19 cellular contexts compared by ENCODE assay signal in the genomic region with DNA sequence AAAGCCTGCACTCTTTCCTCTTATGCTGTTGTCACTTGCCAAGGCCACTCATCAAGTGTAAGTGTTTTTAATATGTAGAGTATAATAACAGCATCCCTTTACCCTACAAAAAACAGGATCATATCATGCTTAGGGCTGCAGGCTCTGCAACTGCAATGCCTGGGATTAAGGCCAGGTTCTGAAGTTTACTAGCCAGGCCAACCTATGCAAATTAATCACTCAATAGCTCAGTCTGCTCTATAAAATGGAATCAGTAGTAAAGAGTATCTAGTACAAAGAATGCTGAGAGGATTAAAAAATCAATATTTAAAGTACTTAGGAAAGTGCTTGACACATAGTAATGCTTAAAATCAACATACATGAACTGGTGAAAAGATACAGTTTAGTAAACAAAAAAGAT.
DNase-seq lines count a peak whose midpoint lies in the region; ATAC-seq and TF ChIP-seq lines count a peak whose summit lies in the region.
"Had no signal": no experiment of that assay in that cellular context is flagged by ENCODE, and none has a peak within 500 bp of the region (broad histone marks: within the 10 kb centered on the region; RNA-seq: fewer than 3 reads in every experiment).

No MANE protein-coding gene starts in this region.

- H3K36me3 Mint-ChIP-seq in nephron progenitor cell (ENCODE audit: low read depth): no peaks in the 10 kb centered on the region
- H3K36me3 Mint-ChIP-seq: activated naive CD8-positive, alpha-beta T cell treated with anti-CD3 and anti-CD28 coated beads for 36 hours; CD8-positive, alpha-beta memory T cell; stimulated activated naive B cell treated with anti-CD40 and anti-IgM and Interleukin-4, amounts not matched to agents 10 μg/mL and 1 μg/mL and 100 μg/mL, for 72 hours had no signal

- no peak for TF ChIP-seq POLR2A in suprapubic skin (IDR thresholded peaks at IDR 0.05)

- no peak for ATAC-seq in HG03095 (IDR thresholded peaks at IDR 0.05; ENCODE audit: unreplicated experiment)
- ATAC-seq in GM21423 (IDR thresholded peaks at IDR 0.05; ENCODE audit: unreplicated experiment): no peak
- ATAC-seq: HepG2; stimulated activated naive B cell treated with anti-CD40 and anti-IgM and Interleukin-4, amounts not matched to agents 10 μg/mL and 1 μg/mL and 100 μg/mL, for 72 hours had no signal

- H3K27ac ChIP-seq in WERI-Rb-1 (no peak overlapping the region), suprapubic skin (no peak overlapping the region)
- H3K27ac ChIP-seq: GM23248, HL-60, thyroid gland had no signal

- H3K27me3 ChIP-seq in WERI-Rb-1 (ENCODE audit: insufficient read depth, low read depth, severe bottlenecking) (no peaks in the 10 kb centered on the region), suprapubic skin (no peaks in the 10 kb centered on the region)
- H3K27me3 ChIP-seq: thyroid gland had no signal

- DNase-seq in DMS 273 (lab: John Stamatoyannopoulos, UW; ENCODE audit: unreplicated experiment): peak; percentile 29
- DNase-seq in DMS 273 treated with DMSO at 0.1 percent for 48 hours (lab: John Stamatoyannopoulos, UW): no peak
- DNase-seq in NCI-H524 treated with DMSO at 0.1 percent for 48 hours (lab: John Stamatoyannopoulos, UW): peak; percentile 50
- peak; percentile 44 for DNase-seq in WERI-Rb-1
- DNase-seq in nephron progenitor cell: no peak
- DNase-seq in suprapubic skin (ENCODE audit: low spot score in 2 of 2): no peak
- DNase-seq: 8988T; activated naive CD8-positive, alpha-beta T cell treated with anti-CD3 and anti-CD28 coated beads for 36 hours; CD8-positive, alpha-beta memory T cell; effector CD8-positive, alpha-beta T cell; GM23248; kidney; stimulated activated CD4-positive, alpha-beta T cell treated with anti-CD3 and anti-CD28 coated beads, Interleukin-2, amount 100 ng/mL, for 24 hours; stimulated activated naive B cell treated with anti-CD40 and anti-IgM and Interleukin-4, amounts not matched to agents 10 μg/mL and 1 μg/mL and 100 μg/mL, for 72 hours; thyroid gland had no signal

- H3K4me3 Mint-ChIP-seq in nephron progenitor cell: no peak overlapping the region
- H3K4me3 Mint-ChIP-seq: activated naive CD8-positive, alpha-beta T cell treated with anti-CD3 and anti-CD28 coated beads for 36 hours; CD8-positive, alpha-beta memory T cell; stimulated activated naive B cell treated with anti-CD40 and anti-IgM and Interleukin-4, amounts not matched to agents 10 μg/mL and 1 μg/mL and 100 μg/mL, for 72 hours had no signal

- no peaks in the 10 kb centered on the region for H3K9me3 ChIP-seq in WERI-Rb-1 (ENCODE audit: severe bottlenecking)
- no peaks in the 10 kb centered on the region for H3K9me3 ChIP-seq in suprapubic skin
- H3K9me3 ChIP-seq: thyroid gland had no signal

- no peaks in the 10 kb centered on the region for H3K9me3 Mint-ChIP-seq in nephron progenitor cell
- H3K9me3 Mint-ChIP-seq: activated naive CD8-positive, alpha-beta T cell treated with anti-CD3 and anti-CD28 coated beads for 36 hours; stimulated activated naive B cell treated with anti-CD40 and anti-IgM and Interleukin-4, amounts not matched to agents 10 μg/mL and 1 μg/mL and 100 μg/mL, for 72 hours had no signal

- no peaks in the 10 kb centered on the region for H3K27me3 Mint-ChIP-seq in nephron progenitor cell (ENCODE audit: low read depth, poor library complexity)
- H3K27me3 Mint-ChIP-seq: activated naive CD8-positive, alpha-beta T cell treated with anti-CD3 and anti-CD28 coated beads for 36 hours; stimulated activated naive B cell treated with anti-CD40 and anti-IgM and Interleukin-4, amounts not matched to agents 10 μg/mL and 1 μg/mL and 100 μg/mL, for 72 hours had no signal

- TF ChIP-seq EP300 in suprapubic skin (IDR thresholded peaks at IDR 0.05): no peak

- H3K27ac Mint-ChIP-seq in nephron progenitor cell: peak overlapping the region; percentile 42
- H3K27ac Mint-ChIP-seq: activated naive CD8-positive, alpha-beta T cell treated with anti-CD3 and anti-CD28 coated beads for 36 hours; CD8-positive, alpha-beta memory T cell; stimulated activated naive B cell treated with anti-CD40 and anti-IgM and Interleukin-4, amounts not matched to agents 10 μg/mL and 1 μg/mL and 100 μg/mL, for 72 hours had no signal

- H3K4me3 ChIP-seq in WERI-Rb-1 (ENCODE audit: low read depth, low read length) (no peak overlapping the region), suprapubic skin (no peak overlapping the region)
- H3K4me3 ChIP-seq: GM23248, thyroid gland had no signal

- H3K4me1 ChIP-seq in suprapubic skin: no peaks in the 10 kb centered on the region
- H3K4me1 ChIP-seq: thyroid gland had no signal

- TF ChIP-seq CTCF in WERI-Rb-1 (IDR thresholded peaks at IDR 0.05; ENCODE audit: low read depth, low read length) (no peak), nephron progenitor cell (IDR thresholded peaks at IDR 0.05) (no peak), suprapubic skin (IDR thresholded peaks at IDR 0.05) (no peak)

- H3K36me3 ChIP-seq in WERI-Rb-1: peaks cover 8% of the 10 kb centered on the region; the same call in 1 of the 2 replicates
- no peaks in the 10 kb centered on the region for H3K36me3 ChIP-seq in suprapubic skin
- H3K36me3 ChIP-seq: thyroid gland had no signal

- H3K4me1 Mint-ChIP-seq in nephron progenitor cell: no peaks in the 10 kb centered on the region
- H3K4me1 Mint-ChIP-seq: activated naive CD8-positive, alpha-beta T cell treated with anti-CD3 and anti-CD28 coated beads for 36 hours; CD8-positive, alpha-beta memory T cell; stimulated activated naive B cell treated with anti-CD40 and anti-IgM and Interleukin-4, amounts not matched to agents 10 μg/mL and 1 μg/mL and 100 μg/mL, for 72 hours had no signal

Comparison
In these comparisons a context has a peak if more than half of its experiments do, and no peak if none do; other contexts are left out.
1. DNase-seq: peak in DMS 273 (single experiment), NCI-H524 treated with DMSO at 0.1 percent for 48 hours (single experiment) and WERI-Rb-1 (single experiment); none in DMS 273 treated with DMSO at 0.1 percent for 48 hours (single experiment), nephron progenitor cell (single experiment) and suprapubic skin (0 of 2).